In the genomic region with DNA sequence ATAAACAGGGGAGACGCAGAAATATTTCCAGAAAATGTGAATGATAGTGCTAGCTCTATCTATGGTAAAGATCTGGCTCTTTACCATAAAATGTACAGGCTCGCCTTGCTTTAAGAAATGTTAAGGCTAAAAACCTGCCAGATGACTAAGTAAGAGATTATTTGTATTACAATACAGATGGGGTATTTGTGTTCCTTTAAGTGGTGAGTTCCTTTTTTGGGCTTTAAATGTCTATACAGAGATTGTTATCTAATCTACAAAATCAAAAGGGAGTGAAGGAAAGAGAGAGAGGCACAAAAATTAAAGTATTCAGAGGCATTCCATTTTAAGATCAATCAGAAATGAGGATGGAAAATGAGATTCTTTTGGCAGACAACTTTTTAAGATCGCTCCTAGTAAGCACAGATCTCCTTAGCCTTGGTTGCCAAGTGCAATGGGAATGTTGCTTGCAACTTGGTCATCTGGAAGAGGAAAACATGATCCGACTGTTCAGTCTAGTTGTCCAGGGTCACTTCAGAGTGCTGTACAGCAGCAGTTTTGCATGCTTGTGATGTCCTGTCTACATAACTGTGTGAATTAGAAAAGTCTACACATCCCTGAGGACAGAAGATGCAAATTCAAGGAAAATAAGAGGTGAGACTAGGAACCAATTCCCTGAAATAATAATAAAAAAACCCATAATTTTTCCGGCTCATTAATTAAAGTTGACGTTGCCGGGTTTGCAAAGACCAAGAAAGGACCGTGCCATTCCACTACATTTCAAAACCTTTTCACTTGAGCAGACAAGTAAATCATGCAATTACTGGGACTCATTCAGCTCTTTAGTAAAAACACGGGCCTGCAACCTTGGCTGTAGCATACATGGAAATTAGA, we compare ENCODE assay signal across 19 cellular contexts.
DNase-seq lines count a peak whose midpoint lies in the region; TF ChIP-seq lines count a peak whose summit lies in the region.
"Had no signal": no experiment of that assay in that cellular context is flagged by ENCODE, and none has a peak within 500 bp of the region (broad histone marks: within the 10 kb centered on the region; RNA-seq: fewer than 3 reads in every experiment).

No MANE protein-coding gene starts in this region.

- TF ChIP-seq POLR2A in testis (IDR thresholded peaks at IDR 0.05) (no peak), erythroblast (IDR thresholded peaks at IDR 0.05; ENCODE audit: low read length) (no peak)

- no peaks in the 10 kb centered on the region for H3K9me3 Mint-ChIP-seq in nephron progenitor cell
- H3K9me3 Mint-ChIP-seq: activated CD4-positive, alpha-beta memory T cell treated with anti-CD3 and anti-CD28 coated beads for 36 hours; activated naive CD8-positive, alpha-beta T cell treated with anti-CD3 and anti-CD28 coated beads, Interleukin-2, amount 50 U/mL, for 24 hours; dendritic cell treated with granulocyte-macrophage colony-stimulating factor and Interleukin-4, amounts not matched to agents 40 ng/mL and 50 ng/mL, for 4 days had no signal

- intact Hi-C loops in testis (cut with DNase I; ENCODE audit: low total_unique reads) = no loop called here

- H3K9ac ChIP-seq in skeletal muscle satellite cell (ENCODE audit: low read depth, low read length) = no peak overlapping the region

- H3K36me3 ChIP-seq in skeletal muscle satellite cell (ENCODE audit: insufficient read depth, low read length) (no peaks in the 10 kb centered on the region), testis (ENCODE audit: low read depth, missing control alignments) (no peaks in the 10 kb centered on the region)
- H3K36me3 ChIP-seq: BE2C, MG63, thyroid gland had no signal

- no peak overlapping the region for H3K4me3 Mint-ChIP-seq in nephron progenitor cell
- H3K4me3 Mint-ChIP-seq: activated CD4-positive, alpha-beta memory T cell treated with anti-CD3 and anti-CD28 coated beads for 36 hours; activated naive CD8-positive, alpha-beta T cell treated with anti-CD3 and anti-CD28 coated beads, Interleukin-2, amount 50 U/mL, for 24 hours; dendritic cell treated with granulocyte-macrophage colony-stimulating factor and Interleukin-4, amounts not matched to agents 40 ng/mL and 50 ng/mL, for 4 days had no signal

- no peaks in the 10 kb centered on the region for H3K9me3 ChIP-seq in skeletal muscle satellite cell (replicated peaks; ENCODE audit: low read length)
- H3K9me3 ChIP-seq in testis = no peaks in the 10 kb centered on the region
- H3K9me3 ChIP-seq: BE2C, MG63, thyroid gland had no signal

- H3K27me3 Mint-ChIP-seq in nephron progenitor cell (ENCODE audit: low read depth, poor library complexity) = no peaks in the 10 kb centered on the region
- H3K27me3 Mint-ChIP-seq: activated CD4-positive, alpha-beta memory T cell treated with anti-CD3 and anti-CD28 coated beads for 36 hours; activated naive CD8-positive, alpha-beta T cell treated with anti-CD3 and anti-CD28 coated beads, Interleukin-2, amount 50 U/mL, for 24 hours; dendritic cell treated with granulocyte-macrophage colony-stimulating factor and Interleukin-4, amounts not matched to agents 40 ng/mL and 50 ng/mL, for 4 days had no signal

- H3K4me2 ChIP-seq in skeletal muscle satellite cell (ENCODE audit: low read length) = peak overlapping the region; percentile 23

- H3K27ac ChIP-seq in testis = no peak overlapping the region
- H3K27ac ChIP-seq: skin epidermis, thyroid gland had no signal

- H3K27me3 ChIP-seq in skeletal muscle satellite cell (ENCODE audit: control insufficient read depth, insufficient read depth, low read length) (no peaks in the 10 kb centered on the region), testis (no peaks in the 10 kb centered on the region)
- H3K27me3 ChIP-seq: BE2C, MG63, thyroid gland had no signal

- WGBS in testis, 2 donors = 67 to 69% methylated on average over 9 of the region's 9 CpGs

- H3K4me3 ChIP-seq in astrocyte of the spinal cord (ENCODE audit: low read depth, low read length) (no peak overlapping the region), fibroblast of the aortic adventitia (ENCODE audit: low read depth, low read length) (no peak overlapping the region), skeletal muscle satellite cell (ENCODE audit: low read length) (no peak overlapping the region), testis (no peak overlapping the region)
- H3K4me3 ChIP-seq: MG63, skin epidermis, thyroid gland had no signal

- TF ChIP-seq CTCF in astrocyte of the spinal cord (IDR thresholded peaks at IDR 0.05; ENCODE audit: low read depth, low read length) = no peak
- no peak for TF ChIP-seq CTCF in fibroblast of the aortic adventitia (IDR thresholded peaks at IDR 0.05; ENCODE audit: insufficient read depth, low read length)
- TF ChIP-seq CTCF in testis (IDR thresholded peaks at IDR 0.05) = no peak
- no peak for TF ChIP-seq CTCF in nephron progenitor cell (IDR thresholded peaks at IDR 0.05)

- peak; percentile 58 for DNase-seq in NCI-H1048 (lab: John Stamatoyannopoulos, UW)
- peak; percentile 73 for DNase-seq in astrocyte of the spinal cord (ENCODE audit: low read depth, low spot score)
- DNase-seq in fibroblast of the aortic adventitia (ENCODE audit: low read depth) = peak; percentile 53
- no peak for DNase-seq in testis
- no peak for DNase-seq in nephron progenitor cell
- no peak for DNase-seq in erythroblast (lab: John Stamatoyannopoulos, UW)
- DNase-seq: activated CD4-positive, alpha-beta memory T cell treated with anti-CD3 and anti-CD28 coated beads for 36 hours; activated naive CD8-positive, alpha-beta T cell treated with anti-CD3 and anti-CD28 coated beads, Interleukin-2, amount 50 U/mL, for 24 hours; BE2C; H7; MG63; NCI-H187 treated with DMSO at 0.1 percent for 48 hours; NCI-H510A; occipital lobe; OCI-M1 had no signal

- peaks cover 41% of the 10 kb centered on the region for H3K4me1 ChIP-seq in skeletal muscle satellite cell (ENCODE audit: control insufficient read depth, insufficient read depth, low read length)
- H3K4me1 ChIP-seq in testis = no peaks in the 10 kb centered on the region

- H3K4me1 Mint-ChIP-seq in nephron progenitor cell = peaks cover 54% of the 10 kb centered on the region
- H3K4me1 Mint-ChIP-seq: activated naive CD8-positive, alpha-beta T cell treated with anti-CD3 and anti-CD28 coated beads, Interleukin-2, amount 50 U/mL, for 24 hours had no signal

- in situ Hi-C loops in astrocyte of the spinal cord (cut with HindIII; ENCODE audit: low sequenced_read_pairs) = no loop called here

- H3K27ac Mint-ChIP-seq in nephron progenitor cell = no peak overlapping the region
- H3K27ac Mint-ChIP-seq: activated CD4-positive, alpha-beta memory T cell treated with anti-CD3 and anti-CD28 coated beads for 36 hours; activated naive CD8-positive, alpha-beta T cell treated with anti-CD3 and anti-CD28 coated beads, Interleukin-2, amount 50 U/mL, for 24 hours; dendritic cell treated with granulocyte-macrophage colony-stimulating factor and Interleukin-4, amounts not matched to agents 40 ng/mL and 50 ng/mL, for 4 days had no signal

- no peaks in the 10 kb centered on the region for H3K36me3 Mint-ChIP-seq in nephron progenitor cell (ENCODE audit: low read depth)
- H3K36me3 Mint-ChIP-seq: activated CD4-positive, alpha-beta memory T cell treated with anti-CD3 and anti-CD28 coated beads for 36 hours had no signal

Comparison
In these comparisons a context has a peak if more than half of its experiments do, and no peak if none do; other contexts are left out.
1. DNase-seq: peak in NCI-H1048 (single experiment), astrocyte of the spinal cord (single experiment) and fibroblast of the aortic adventitia (single experiment); none in testis (single experiment), nephron progenitor cell (single experiment) and erythroblast (0 of 2).